10 cellular contexts compared by ENCODE assay signal in the genomic region with DNA sequence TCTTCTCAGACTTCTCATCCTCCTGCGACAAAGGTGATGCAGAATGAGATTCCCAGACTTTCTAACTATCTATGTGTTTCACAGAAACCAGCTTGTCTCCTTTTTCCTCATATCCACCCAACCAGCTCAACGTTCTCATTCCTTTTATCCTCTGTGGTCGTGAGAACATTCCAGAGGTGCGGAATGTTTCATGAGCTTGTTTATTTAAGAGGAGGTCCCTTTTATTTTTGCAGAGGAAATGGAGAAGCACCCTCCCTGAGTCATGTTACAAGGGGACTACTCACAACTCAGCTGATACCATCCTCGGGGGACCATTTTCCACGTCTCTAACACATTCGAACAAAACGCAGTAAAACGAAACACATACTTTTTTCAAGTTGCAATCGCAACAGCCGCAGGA.
DNase-seq lines count a peak whose midpoint lies in the region; ATAC-seq and TF ChIP-seq lines count a peak whose summit lies in the region.
"Had no signal": no experiment of that assay in that cellular context is flagged by ENCODE, and none has a peak within 500 bp of the region (broad histone marks: within the 10 kb centered on the region; RNA-seq: fewer than 3 reads in every experiment).

No MANE protein-coding gene starts in this region.

- no peaks in the 10 kb centered on the region for H3K27me3 ChIP-seq in thyroid gland
- H3K27me3 ChIP-seq in A673 (replicated peaks; ENCODE audit: insufficient read depth, low read depth, low read length, poor library complexity): no peaks in the 10 kb centered on the region

- no peak overlapping the region for H3K4me3 ChIP-seq in thyroid gland (replicated peaks in 1 of 3)
- no peak overlapping the region for H3K4me3 ChIP-seq in A673 (ENCODE audit: low read depth, low read length, poor library complexity, severe bottlenecking)

- ATAC-seq in HG02610 (IDR thresholded peaks at IDR 0.05; ENCODE audit: unreplicated experiment): no peak

- 62 to 66% methylated on average over 11 of the region's 11 CpGs for WGBS in thyroid gland, 2 donors

- H3K4me1 ChIP-seq in thyroid gland (peaks cover 42 to 56% of the 10 kb centered on the region in 2 donors), A673 (ENCODE audit: insufficient read depth, low read length, poor library complexity, severe bottlenecking) (peaks cover 56% of the 10 kb centered on the region)

- H3K27ac ChIP-seq in thyroid gland (no peak overlapping the region), A673 (ENCODE audit: low read depth, low read length, poor library complexity, severe bottlenecking) (no peak overlapping the region)

- POLR2A ChIA-PET in A673 (lab: Charles Lee; ENCODE audit: low non-redundant PET): no interaction called here

- no peaks in the 10 kb centered on the region for H3K9me3 ChIP-seq in thyroid gland
- H3K9me3 ChIP-seq in A673 (ENCODE audit: low read depth, low read length, poor library complexity, severe bottlenecking): no peaks in the 10 kb centered on the region

- DNase-seq in A172 (ENCODE audit: low spot score) (peak; percentile 83), HK-2 (ENCODE audit: unreplicated experiment) (peak; percentile 31), astrocyte of the hippocampus (ENCODE audit: low read depth, low spot score) (peak; percentile 93), islet precursor cell (peak; percentile 79), thyroid gland (no peak), GM10266 (ENCODE audit: extremely low spot score) (no peak), A673 (ENCODE audit: low spot score) (no peak)
- DNase-seq: activated effector memory CD4-positive, alpha-beta T cell treated with anti-CD3 and anti-CD28 coated beads, Interleukin-2, amount 50 U/mL, for 16 hours; erythroblast had no signal

- CTCF ChIA-PET in A673 (lab: Charles Lee): interaction anchor here (1.1 kb wide), 1 partner anchor 42 kb away, joined by 3 read pairs; no protein-coding TSS in a partner anchor

- intact Hi-C loops in thyroid gland (cut with DNase I) (no loop called here), A673 (cut with micrococcal nuclease; ENCODE audit: unreplicated experiment) (loop anchor here (5.0 kb wide), 1 partner anchor 592 kb away; no protein-coding TSS in a partner anchor)

- no peak for TF ChIP-seq POLR2A in thyroid gland (IDR thresholded peaks at IDR 0.05)

- TF ChIP-seq CTCF in thyroid gland (IDR thresholded peaks at IDR 0.05) (no peak), GM10266 (IDR thresholded peaks at IDR 0.05; ENCODE audit: control insufficient read depth, insufficient read depth, low read depth, missing control alignments) (no peak), A673 (conservative IDR thresholded peaks at IDR 0.05; ENCODE audit: low read depth, low read length) (no peak)

- H3K36me3 ChIP-seq in thyroid gland (no peaks in the 10 kb centered on the region), A673 (ENCODE audit: insufficient read depth, low read length, poor library complexity, severe bottlenecking) (no peaks in the 10 kb centered on the region)

- no TSS peak for BruUV-seq in A673 (replicated peaks; lab: Mats Ljungman, UMichigan)

Comparison
In these comparisons a context has a peak if more than half of its experiments do, and no peak if none do; other contexts are left out.
1. DNase-seq: peak in A172 (single experiment), HK-2 (single experiment), astrocyte of the hippocampus (single experiment) and islet precursor cell (single experiment); none in thyroid gland (0 of 2), GM10266 (single experiment) and A673 (single experiment).